8 cellular contexts compared by ENCODE assay signal in the genomic region with DNA sequence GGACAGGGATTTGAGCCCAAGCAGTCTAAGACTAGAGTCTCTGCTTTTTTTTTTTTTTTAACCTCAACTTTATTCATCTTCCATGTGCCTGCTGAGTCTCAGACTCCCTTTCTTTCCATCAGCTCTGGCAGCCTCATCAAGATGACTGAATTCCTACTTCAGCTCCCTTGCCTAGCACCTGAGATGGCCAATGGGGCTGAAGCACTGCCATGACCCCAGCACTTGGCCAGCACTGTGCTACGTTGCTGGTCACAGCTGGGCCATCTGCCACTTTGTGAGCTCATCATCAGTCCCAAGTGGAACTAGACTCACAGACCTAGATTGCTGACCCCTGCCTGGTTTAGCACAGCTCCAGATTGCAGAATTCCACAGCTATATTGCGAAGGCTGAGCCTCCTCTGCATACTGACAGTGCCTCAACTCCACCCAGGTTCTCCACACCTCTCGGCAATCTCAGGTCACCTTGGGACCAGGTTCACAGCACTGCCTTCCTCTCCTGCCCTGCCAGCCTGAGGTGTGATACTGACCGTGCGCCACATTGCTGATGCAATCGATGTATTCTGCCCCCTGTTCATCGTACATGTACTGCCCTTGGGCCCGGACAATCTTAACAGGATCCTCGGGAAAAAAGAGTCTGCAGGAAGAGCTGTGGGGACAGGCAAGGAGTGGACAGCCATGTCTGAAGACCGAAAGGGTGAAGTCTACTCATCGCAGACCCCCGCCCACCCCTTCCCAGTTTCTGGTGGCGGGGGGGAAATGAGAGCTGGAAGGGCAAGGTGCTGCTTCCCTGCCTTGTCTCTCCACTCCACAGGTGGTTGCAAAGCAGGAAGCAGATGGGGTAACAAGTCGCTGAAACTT. TPM values are rescaled to one million over a fixed set of nuclear protein-coding genes. Genes with fewer than 3 reads are reported as not detected.
DNase-seq lines count a peak whose midpoint lies in the region; ATAC-seq and TF ChIP-seq lines count a peak whose summit lies in the region.

No MANE protein-coding gene starts in this region.

- H3K27me3 Mint-ChIP-seq in activated CD4-positive, alpha-beta T cell treated with anti-CD3 and anti-CD28 coated beads for 36 hours = no peaks in the 10 kb centered on the region

- peaks cover 55% of the 10 kb centered on the region for H3K4me1 Mint-ChIP-seq in activated CD4-positive, alpha-beta T cell treated with anti-CD3 and anti-CD28 coated beads for 36 hours

- TF ChIP-seq POLR2A in testis (IDR thresholded peaks at IDR 0.05) = no peak

- peaks cover 48% of the 10 kb centered on the region for H3K36me3 Mint-ChIP-seq in activated CD4-positive, alpha-beta T cell treated with anti-CD3 and anti-CD28 coated beads for 36 hours (ENCODE audit: low read depth)

- CTCF ChIA-PET in activated CD4-positive, alpha-beta T cell treated with anti-CD3 and anti-CD28 coated beads for 36 hours (lab: Charles Lee) = interaction anchor here (0.6 to 0.7 kb wide), 2 partner anchors 14 to 37 kb away, joined by 3 read pairs; no protein-coding TSS in a partner anchor

- H3K4me3 ChIP-seq in astrocyte of the cerebellum (ENCODE audit: low read depth, low read length) = peak overlapping the region; percentile 86
- peak overlapping the region; percentile 94 to 95 for H3K4me3 ChIP-seq in testis

- no peak for DNase-seq in activated CD4-positive, alpha-beta T cell treated with anti-CD3 and anti-CD28 coated beads for 36 hours
- DNase-seq in activated CD4-positive, alpha-beta T cell treated with anti-CD3 and anti-CD28 coated beads, Interleukin-2, amount 50 U/mL, for 48 hours = no peak
- DNase-seq in astrocyte of the cerebellum (ENCODE audit: low read depth) (no peak), left lobe of liver (ENCODE audit: low spot score) (peak; percentile 93), testis (no peak), DMS153 treated with DMSO at 0.1 percent for 48 hours (lab: John Stamatoyannopoulos, UW; ENCODE audit: unreplicated experiment) (no peak)

- no peaks in the 10 kb centered on the region for H3K27me3 ChIP-seq in testis

- no peak for ATAC-seq in activated CD4-positive, alpha-beta T cell treated with anti-CD3 and anti-CD28 coated beads for 36 hours
- ATAC-seq in left lobe of liver (peak; percentile 59), HG02642 (IDR thresholded peaks at IDR 0.05; ENCODE audit: poor library complexity, unreplicated experiment) (no peak), GM21717 (IDR thresholded peaks at IDR 0.05; ENCODE audit: unreplicated experiment) (no peak)

- POLR2A ChIA-PET in activated CD4-positive, alpha-beta T cell treated with anti-CD3 and anti-CD28 coated beads for 36 hours (lab: Charles Lee) = interaction anchor here (0.6 to 1.6 kb wide), 5 partner anchors 15 to 564 kb away, joined by 3 to 6 read pairs (median 3); no protein-coding TSS in a partner anchor

- in situ Hi-C loops in astrocyte of the cerebellum (cut with HindIII; ENCODE audit: low sequenced_read_pairs) = no loop called here

- H3K27ac ChIP-seq in testis = peak overlapping the region in 1 of 2 donors; percentile 98

- peak overlapping the region; percentile 80 for H3K4me3 Mint-ChIP-seq in activated CD4-positive, alpha-beta T cell treated with anti-CD3 and anti-CD28 coated beads for 36 hours

- no peaks in the 10 kb centered on the region for H3K36me3 ChIP-seq in testis (ENCODE audit: low read depth, missing control alignments)

- H3K9me3 ChIP-seq in testis = no peaks in the 10 kb centered on the region

- peaks cover 15% of the 10 kb centered on the region for H3K4me1 ChIP-seq in testis

- H3K9me3 Mint-ChIP-seq in activated CD4-positive, alpha-beta T cell treated with anti-CD3 and anti-CD28 coated beads for 36 hours (ENCODE audit: low read depth) = no peaks in the 10 kb centered on the region

- WGBS in testis, 2 donors = 44 to 58% methylated on average over 11 to 14 of the region's 14 CpGs

- peak overlapping the region; percentile 84 for H3K27ac Mint-ChIP-seq in activated CD4-positive, alpha-beta T cell treated with anti-CD3 and anti-CD28 coated beads for 36 hours

- no peak for TF ChIP-seq CTCF in astrocyte of the cerebellum (IDR thresholded peaks at IDR 0.05; ENCODE audit: low read depth, low read length, missing control alignments)
- no peak for TF ChIP-seq CTCF in testis (IDR thresholded peaks at IDR 0.05)

- intact Hi-C loops in activated CD4-positive, alpha-beta T cell treated with anti-CD3 and anti-CD28 coated beads for 36 hours (cut with DNase I, micrococcal nuclease) = loop anchor here in 1 of 2 experiments (10.0 kb wide), 1 partner anchor 914 kb away; no protein-coding TSS in a partner anchor
- intact Hi-C loops in testis (cut with DNase I; ENCODE audit: low total_unique reads) = no loop called here

RNA-seq across cellular contexts. Expression of a gene that starts 1.5 kb away (rescaled TPM):
- total RNA-seq in activated CD4-positive, alpha-beta T cell treated with anti-CD3 and anti-CD28 coated beads for 36 hours = 10 to 100 TPM; 67.2 to 68.4 TPM
- total RNA-seq in left lobe of liver (74.1 TPM), testis (100 to 1,000 TPM; 121 to 122 TPM)
- 81.7 TPM for polyA plus RNA-seq in testis (ENCODE audit: insufficient read depth, low read depth, low replicate concordance)

RNA-seq across cellular contexts. Expression of a gene that starts 26.8 kb away (rescaled TPM):
- 100 to 1,000 TPM; 258 to 336 TPM for total RNA-seq in activated CD4-positive, alpha-beta T cell treated with anti-CD3 and anti-CD28 coated beads for 36 hours
- total RNA-seq in left lobe of liver = 56.1 TPM
- 10 to 100 TPM; 66.2 to 71.0 TPM for total RNA-seq in testis
- polyA plus RNA-seq in testis (ENCODE audit: insufficient read depth, low read depth, low replicate concordance) = 63.1 TPM

RNA-seq across cellular contexts. Expression of a gene that starts 43.9 kb away (rescaled TPM):
- total RNA-seq in activated CD4-positive, alpha-beta T cell treated with anti-CD3 and anti-CD28 coated beads for 36 hours = not detected
- total RNA-seq in left lobe of liver (not detected), testis (10 to 100 TPM in 1 of 2 donors, 1 to 10 TPM in 1; 9.8 to 11.0 TPM)
- polyA plus RNA-seq in testis (ENCODE audit: insufficient read depth, low read depth, low replicate concordance) = 53.5 TPM

Comparison
In these comparisons a context has a peak if more than half of its experiments do, and no peak if none do; other contexts are left out.
1. RNA of a gene that starts 43.9 kb away (total RNA-seq): 9.8 to 11.0 TPM in testis; not detected in activated CD4-positive, alpha-beta T cell treated with anti-CD3 and anti-CD28 coated beads for 36 hours and not detected in left lobe of liver (single experiment); every median in the first group is over 10 times any median in the second.